34 cellular contexts compared by ENCODE assay signal in the genomic region with DNA sequence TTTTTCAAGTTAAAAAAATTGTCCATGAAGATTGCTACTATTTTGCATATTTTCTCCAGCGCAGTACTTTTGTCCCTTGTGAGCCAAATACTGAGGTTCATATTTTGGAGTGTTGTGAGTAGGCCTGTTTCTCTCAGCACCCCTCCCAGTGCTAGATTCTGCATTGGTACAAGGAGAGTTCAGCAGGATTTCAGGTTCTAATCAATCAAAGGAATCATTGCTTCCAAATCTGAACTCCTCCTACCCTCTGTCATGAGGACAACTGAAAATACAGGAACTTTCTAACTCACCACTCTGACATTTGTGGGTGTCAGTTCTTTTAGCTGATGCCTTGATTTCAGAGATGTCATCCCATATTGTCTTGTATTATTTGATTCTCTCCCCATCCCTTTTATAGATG.
A peak's percentile ranks its signal among the peaks of the same experiment; 100 is the strongest.
DNase-seq lines count a peak whose midpoint lies in the region; TF ChIP-seq lines count a peak whose summit lies in the region.
"Had no signal": no experiment of that assay in that cellular context is flagged by ENCODE, and none has a peak within 500 bp of the region (broad histone marks: within the 10 kb centered on the region; RNA-seq: fewer than 3 reads in every experiment).

No MANE protein-coding gene starts in this region.

- H3K4me3 Mint-ChIP-seq in nephron (no peak overlapping the region), mesothelial cell of epicardium (no peak overlapping the region)
- H3K4me3 Mint-ChIP-seq: B cell; CD14-positive monocyte; CD4-positive, alpha-beta memory T cell; CD4-positive, alpha-beta T cell; CD4-positive, CD25-positive, alpha-beta regulatory T cell; CD8-positive, alpha-beta memory T cell; CD8-positive, alpha-beta T cell had no signal

- peaks cover 0 to 19% of the 10 kb centered on the region in 2 donors for H3K4me1 ChIP-seq in breast epithelium
- H3K4me1 ChIP-seq: BE2C; BLaER1; BLaER1 treated with 17β-estradiol and CSF1 and Interleukin-3, amounts not matched to agents 10 nM and 100 nM; Caco-2 had no signal

- H3K9me3 ChIP-seq in breast epithelium: no peaks in the 10 kb centered on the region
- H3K9me3 ChIP-seq: A549; BE2C; BLaER1; BLaER1 treated with 17β-estradiol and CSF1 and Interleukin-3, amounts not matched to agents 10 nM and 100 nM; Caco-2 had no signal

- no peak overlapping the region for H3K4me3 ChIP-seq in breast epithelium
- H3K4me3 ChIP-seq: A549; BLaER1; BLaER1 treated with 17β-estradiol and CSF1 and Interleukin-3, amounts not matched to agents 10 nM and 100 nM had no signal

- H3K27me3 Mint-ChIP-seq in nephron (ENCODE audit: low read depth) (peaks cover 3% of the 10 kb centered on the region), mesothelial cell of epicardium (ENCODE audit: low read depth) (no peaks in the 10 kb centered on the region)
- H3K27me3 Mint-ChIP-seq: CD4-positive, alpha-beta memory T cell; CD4-positive, CD25-positive, alpha-beta regulatory T cell had no signal

- peak overlapping the region; percentile 96 for H3K27ac ChIP-seq in VCaP
- peak overlapping the region; percentile 77 for H3K27ac ChIP-seq in caudate nucleus (ENCODE audit: low read depth, low read length)
- H3K27ac ChIP-seq in breast epithelium: no peak overlapping the region
- H3K27ac ChIP-seq: A549; BLaER1; BLaER1 treated with 17β-estradiol and CSF1 and Interleukin-3, amounts not matched to agents 10 nM and 100 nM; C4-2B had no signal

- H3K27me3 ChIP-seq in breast epithelium: no peaks in the 10 kb centered on the region
- H3K27me3 ChIP-seq: BE2C; BLaER1; BLaER1 treated with 17β-estradiol and CSF1 and Interleukin-3, amounts not matched to agents 10 nM and 100 nM had no signal

- TF ChIP-seq POLR2A in breast epithelium (IDR thresholded peaks at IDR 0.05): no peak

- intact Hi-C loops in breast epithelium (cut with DNase I; ENCODE audit: low total_unique reads): no loop called here

- peaks cover 31% of the 10 kb centered on the region for H3K4me1 Mint-ChIP-seq in nephron
- H3K4me1 Mint-ChIP-seq in mesothelial cell of epicardium: peaks cover 35% of the 10 kb centered on the region
- H3K4me1 Mint-ChIP-seq: B cell; CD4-positive, alpha-beta memory T cell; CD4-positive, CD25-positive, alpha-beta regulatory T cell; CD8-positive, alpha-beta memory T cell had no signal

- H3K36me3 ChIP-seq in breast epithelium: no peaks in the 10 kb centered on the region
- H3K36me3 ChIP-seq: BE2C; BLaER1; BLaER1 treated with 17β-estradiol and CSF1 and Interleukin-3, amounts not matched to agents 10 nM and 100 nM had no signal

- peak overlapping the region in 2 of 3 experiments; percentile 15 to 91 for H3K27ac Mint-ChIP-seq in nephron
- no peak overlapping the region for H3K27ac Mint-ChIP-seq in mesothelial cell of epicardium
- H3K27ac Mint-ChIP-seq: B cell; CD14-positive monocyte; CD4-positive, alpha-beta memory T cell; CD4-positive, alpha-beta T cell; CD4-positive, CD25-positive, alpha-beta regulatory T cell; CD8-positive, alpha-beta memory T cell; CD8-positive, alpha-beta T cell had no signal

- H3K36me3 Mint-ChIP-seq in nephron (ENCODE audit: low read depth) (no peaks in the 10 kb centered on the region), mesothelial cell of epicardium (no peaks in the 10 kb centered on the region)
- H3K36me3 Mint-ChIP-seq: CD14-positive monocyte; CD4-positive, alpha-beta memory T cell; CD4-positive, CD25-positive, alpha-beta regulatory T cell; CD8-positive, alpha-beta memory T cell; CD8-positive, alpha-beta T cell had no signal

- TF ChIP-seq CTCF in VCaP (conservative IDR thresholded peaks at IDR 0.05) (no peak), nephron (IDR thresholded peaks at IDR 0.05; ENCODE audit: unreplicated experiment in 3 of 3) (no peak), breast epithelium (IDR thresholded peaks at IDR 0.05) (no peak), mesothelial cell of epicardium (IDR thresholded peaks at IDR 0.05; ENCODE audit: unreplicated experiment) (no peak)

- no peaks in the 10 kb centered on the region for H3K9me3 Mint-ChIP-seq in nephron
- no peaks in the 10 kb centered on the region for H3K9me3 Mint-ChIP-seq in mesothelial cell of epicardium

- DNase-seq in caudate nucleus (lab: John Stamatoyannopoulos, UW) (peak in 7 of 61 donors; percentile 10 to 71 (median 25)), putamen (ENCODE audit: low spot score) (peak; percentile 72), dedifferentiated amniotic fluid mesenchymal stem cell (ENCODE audit: extremely low spot score) (no peak), GM19238 (ENCODE audit: insufficient read length, low spot score) (no peak), breast epithelium (ENCODE audit: low spot score in 2 of 2) (no peak), mesothelial cell of epicardium (ENCODE audit: low spot score in 2 of 2, unreplicated experiment in 2 of 2) (no peak)
- DNase-seq: 8988T; ACHN; AML-193; BE2C; C1 segment of cervical spinal cord; Caco-2; Calu3; CD4-positive, alpha-beta memory T cell; CD4-positive, alpha-beta T cell; CD4-positive, CD25-positive, alpha-beta regulatory T cell; CD8-positive, alpha-beta memory T cell; CD8-positive, alpha-beta T cell; COR-L47; DMS 273 treated with DMSO at 0.1 percent for 48 hours; DMS153; DMS53; DMS79; DMS79 treated with DMSO at 0.1 percent for 48 hours; DND-41; EL had no signal

Comparison
In these comparisons a context has a peak if more than half of its experiments do, and no peak if none do; other contexts are left out.
1. H3K27ac ChIP-seq: peak in VCaP (single experiment) and caudate nucleus (single experiment); none in breast epithelium (0 of 2).